Comparison of ENCODE assay signal across 23 cellular contexts in the genomic region with DNA sequence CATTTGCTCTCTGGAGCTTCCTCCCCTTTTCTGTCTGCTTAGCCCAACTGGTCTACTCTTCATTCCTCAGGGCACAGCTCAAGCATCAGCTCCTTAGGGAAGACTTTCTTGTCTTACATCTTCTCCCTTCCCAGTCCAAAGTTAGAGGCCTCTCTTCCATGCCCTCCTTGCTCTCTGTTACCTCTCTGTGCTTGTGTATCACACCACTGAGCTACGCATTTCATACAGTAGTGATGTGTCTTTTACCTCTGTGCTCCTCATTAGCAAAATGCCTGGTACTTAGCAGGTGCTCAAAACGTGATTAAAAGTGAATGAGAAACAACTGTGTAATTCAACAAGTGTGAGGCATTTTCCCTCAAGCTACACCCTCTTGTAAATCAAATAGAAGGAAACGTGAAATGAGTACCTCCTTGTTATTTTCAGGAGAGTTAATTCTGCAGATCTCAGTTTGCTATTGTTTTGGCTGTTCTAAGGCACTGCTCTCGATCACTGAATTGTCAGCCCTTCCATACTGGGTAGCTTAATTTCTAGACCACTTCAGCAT. TPM values are rescaled to one million over a fixed set of nuclear protein-coding genes. Genes with fewer than 3 reads are reported as not detected.
DNase-seq lines count a peak whose midpoint lies in the region; ATAC-seq and TF ChIP-seq lines count a peak whose summit lies in the region.
"Had no signal": no experiment of that assay in that cellular context is flagged by ENCODE, and none has a peak within 500 bp of the region (broad histone marks: within the 10 kb centered on the region; RNA-seq: fewer than 3 reads in every experiment).

No MANE protein-coding gene starts in this region.

- peaks cover 12% of the 10 kb centered on the region for H3K4me1 Mint-ChIP-seq in activated naive CD4-positive, alpha-beta T cell treated with anti-CD3 and anti-CD28 coated beads, Interleukin-2, amount 50 U/mL, for 24 hours
- H3K4me1 Mint-ChIP-seq in WTC11, result peaks cover 9% of the 10 kb centered on the region
- H3K4me1 Mint-ChIP-seq in stimulated activated naive B cell treated with anti-CD40 and anti-IgM and Interleukin-4, amounts not matched to agents 10 μg/mL and 1 μg/mL and 100 μg/mL, for 72 hours, result peaks cover 2 to 6% of the 10 kb centered on the region in 2 donors

- H3K4me1 ChIP-seq in colonic mucosa (no peaks in the 10 kb centered on the region), heart right ventricle (peaks cover 0 to 16% (median 0%) of the 10 kb centered on the region in 9 donors)
- H3K4me1 ChIP-seq: BLaER1, Peyer's patch had no signal

- H3K36me3 Mint-ChIP-seq in activated naive CD4-positive, alpha-beta T cell treated with anti-CD3 and anti-CD28 coated beads, Interleukin-2, amount 50 U/mL, for 24 hours, result peaks cover 12% of the 10 kb centered on the region
- peaks cover 21% of the 10 kb centered on the region for H3K36me3 Mint-ChIP-seq in WTC11
- H3K36me3 Mint-ChIP-seq in stimulated activated naive B cell treated with anti-CD40 and anti-IgM and Interleukin-4, amounts not matched to agents 10 μg/mL and 1 μg/mL and 100 μg/mL, for 72 hours, result peaks cover 21 to 46% of the 10 kb centered on the region in 2 donors

- no peak overlapping the region for H3K4me3 Mint-ChIP-seq in activated naive CD4-positive, alpha-beta T cell treated with anti-CD3 and anti-CD28 coated beads, Interleukin-2, amount 50 U/mL, for 24 hours
- H3K4me3 Mint-ChIP-seq in WTC11, result no peak overlapping the region
- no peak overlapping the region for H3K4me3 Mint-ChIP-seq in stimulated activated naive B cell treated with anti-CD40 and anti-IgM and Interleukin-4, amounts not matched to agents 10 μg/mL and 1 μg/mL and 100 μg/mL, for 72 hours

- no peak overlapping the region for H3K4me3 ChIP-seq in colonic mucosa
- H3K4me3 ChIP-seq in heart right ventricle, result no peak overlapping the region
- H3K4me3 ChIP-seq: BLaER1, cardiac muscle cell, dorsolateral prefrontal cortex, Peyer's patch, skin epidermis had no signal

- H3K9me3 ChIP-seq in colonic mucosa (no peaks in the 10 kb centered on the region), heart right ventricle (no peaks in the 10 kb centered on the region)
- H3K9me3 ChIP-seq: BLaER1, Peyer's patch had no signal

- TF ChIP-seq CTCF in WTC11 (IDR thresholded peaks at IDR 0.05) (no peak), colonic mucosa (IDR thresholded peaks at IDR 0.05) (no peak), heart right ventricle (IDR thresholded peaks at IDR 0.05) (no peak)

- H3K9ac ChIP-seq in colonic mucosa (ENCODE audit: low read depth in 2 of 2, low read length in 2 of 2), result no peak overlapping the region
- H3K9ac ChIP-seq: BLaER1 had no signal

- H3K27me3 ChIP-seq in colonic mucosa (no peaks in the 10 kb centered on the region), heart right ventricle (no peaks in the 10 kb centered on the region)
- H3K27me3 ChIP-seq: BLaER1, cardiac muscle cell, dorsolateral prefrontal cortex, Peyer's patch had no signal

- CTCF ChIA-PET in WTC11 (lab: Charles Lee), result interaction anchor here (0.8 to 1.5 kb wide), 3 partner anchors 17 to 374 kb away, joined by 3 to 4 read pairs (median 3); partner anchors contain the start of gene LIX1

- H3K27ac ChIP-seq in colonic mucosa (no peak overlapping the region), heart right ventricle (no peak overlapping the region)
- H3K27ac ChIP-seq: BLaER1, cardiac muscle cell, Peyer's patch, skin epidermis had no signal

- peak overlapping the region; percentile 48 for H3K27ac Mint-ChIP-seq in activated naive CD4-positive, alpha-beta T cell treated with anti-CD3 and anti-CD28 coated beads, Interleukin-2, amount 50 U/mL, for 24 hours
- H3K27ac Mint-ChIP-seq in WTC11, result peak overlapping the region; percentile 7; the same call in 1 of the 2 replicates
- H3K27ac Mint-ChIP-seq in stimulated activated naive B cell treated with anti-CD40 and anti-IgM and Interleukin-4, amounts not matched to agents 10 μg/mL and 1 μg/mL and 100 μg/mL, for 72 hours, result peak overlapping the region; percentile 4

- intact Hi-C loops in colonic mucosa (cut with DNase I) (no loop called here), heart right ventricle (cut with DNase I) (loop anchor here in 2 of 10 donors (10.0 kb wide), 1 partner anchor 246 kb away; no protein-coding TSS in a partner anchor)

- H3K27me3 Mint-ChIP-seq in activated naive CD4-positive, alpha-beta T cell treated with anti-CD3 and anti-CD28 coated beads, Interleukin-2, amount 50 U/mL, for 24 hours, result no peaks in the 10 kb centered on the region
- H3K27me3 Mint-ChIP-seq in WTC11 (ENCODE audit: low read depth), result no peaks in the 10 kb centered on the region
- H3K27me3 Mint-ChIP-seq in stimulated activated naive B cell treated with anti-CD40 and anti-IgM and Interleukin-4, amounts not matched to agents 10 μg/mL and 1 μg/mL and 100 μg/mL, for 72 hours, result no peaks in the 10 kb centered on the region

- POLR2A ChIA-PET in WTC11 (lab: Charles Lee), result no interaction called here

- WGBS in heart right ventricle, 2 donors, result 73% methylated on average over 4 of the region's 4 CpGs

- peaks cover 54% of the 10 kb centered on the region for H3K36me3 ChIP-seq in colonic mucosa
- H3K36me3 ChIP-seq in heart right ventricle, result peaks cover 0 to 100% (median 80%) of the 10 kb centered on the region in 9 donors

- no peak for DNase-seq in activated naive CD4-positive, alpha-beta T cell treated with anti-CD3 and anti-CD28 coated beads, Interleukin-2, amount 50 U/mL, for 16 hours
- DNase-seq in WTC11 (ENCODE audit: low spot score) (no peak), colonic mucosa (no peak), heart right ventricle (no peak)
- DNase-seq in stimulated activated naive B cell treated with anti-CD40 and anti-IgM and Interleukin-4, amounts not matched to agents 10 μg/mL and 1 μg/mL and 100 μg/mL, for 72 hours, result no peak
- no peak for DNase-seq in central memory CD4-positive, alpha-beta T cell
- DNase-seq: activated CD4-positive, alpha-beta T cell treated with anti-CD3 and anti-CD28 coated beads, Interleukin-2, amount 50 U/mL, for 1 hour; activated CD8-positive, alpha-beta memory T cell treated with anti-CD3 and anti-CD28 coated beads, Interleukin-2, amount 50 U/mL, for 48 hours; dorsolateral prefrontal cortex; EL; head of caudate nucleus; Kasumi-1; mammary epithelial cell; NCI-H1694 treated with DMSO at 0.1 percent for 48 hours; NCI-H2171 treated with DMSO at 0.1 percent for 48 hours; NCI-H524 treated with DMSO at 0.1 percent for 48 hours; Peyer's patch had no signal

- H3K9me3 Mint-ChIP-seq in activated naive CD4-positive, alpha-beta T cell treated with anti-CD3 and anti-CD28 coated beads, Interleukin-2, amount 50 U/mL, for 24 hours, result no peaks in the 10 kb centered on the region
- no peaks in the 10 kb centered on the region for H3K9me3 Mint-ChIP-seq in WTC11
- no peaks in the 10 kb centered on the region for H3K9me3 Mint-ChIP-seq in stimulated activated naive B cell treated with anti-CD40 and anti-IgM and Interleukin-4, amounts not matched to agents 10 μg/mL and 1 μg/mL and 100 μg/mL, for 72 hours

- ATAC-seq in WTC11, result peak; percentile 76
- peak; percentile 8 for ATAC-seq in esophagus mucosa
- ATAC-seq in stimulated activated naive B cell treated with anti-CD40 and anti-IgM and Interleukin-4, amounts not matched to agents 10 μg/mL and 1 μg/mL and 100 μg/mL, for 72 hours (replicated peaks), result no peak
- no peak for ATAC-seq in heart right ventricle
- ATAC-seq: HCT116 had no signal

TF ChIP-seq in WTC11, 78 proteins besides CTCF, POLR2A, EP300 and RAD21:
- TF ChIP-seq, protein P1, sequence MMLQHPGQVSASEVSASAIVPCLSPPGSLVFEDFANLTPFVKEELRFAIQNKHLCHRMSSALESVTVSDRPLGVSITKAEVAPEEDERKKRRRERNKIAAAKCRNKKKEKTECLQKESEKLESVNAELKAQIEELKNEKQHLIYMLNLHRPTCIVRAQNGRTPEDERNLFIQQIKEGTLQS (CRISPR knock-in tag; conservative IDR thresholded peaks at IDR 0.05), result no peak
- no peak for TF ChIP-seq EMX1 (CRISPR knock-in tag; IDR thresholded peaks at IDR 0.05)
- TF ChIP-seq CBFB (CRISPR knock-in tag; IDR thresholded peaks at IDR 0.05; ENCODE audit: low read depth), result no peak
- no peak for TF ChIP-seq NR3C1 (CRISPR knock-in tag; conservative IDR thresholded peaks at IDR 0.05; ENCODE audit: low read depth)
- no peak for TF ChIP-seq PRRX2 (CRISPR knock-in tag; IDR thresholded peaks at IDR 0.05)
- TF ChIP-seq OVOL2 (CRISPR knock-in tag; IDR thresholded peaks at IDR 0.05; ENCODE audit: borderline replicate concordance), result no peak
- no peak for TF ChIP-seq ZNF423 (CRISPR knock-in tag; IDR thresholded peaks at IDR 0.05)
- no peak for TF ChIP-seq ZNF219 (CRISPR knock-in tag; IDR thresholded peaks at IDR 0.05; ENCODE audit: borderline replicate concordance)
- no peak for TF ChIP-seq SMAD3 (CRISPR knock-in tag; IDR thresholded peaks at IDR 0.05; ENCODE audit: borderline replicate concordance)
TF ChIP-seq in WTC11: peak in this region for 0.

RNA-seq across cellular contexts. Expression of gene ERAP1, which starts 39.0 kb away (rescaled TPM):
- total RNA-seq in WTC11 (2021) (10.6 to 13.9 TPM (median 11.7 TPM) in 3 replicates), esophagus mucosa (20.7 TPM), colonic mucosa (10 to 100 TPM; 48.9 to 97.6 TPM), heart right ventricle (100 to 1,000 TPM in 1 of 10 donors, 10 to 100 TPM in 9; 26.6 to 106 (median 43.6) TPM)
- polyA plus RNA-seq in heart right ventricle, result 1 to 10 TPM; 4.4 to 8.1 TPM

Comparison
In these comparisons a context has a peak if more than half of its experiments do, and no peak if none do; other contexts are left out.
1. ATAC-seq: peak in WTC11 (single experiment) and esophagus mucosa (single experiment); none in stimulated activated naive B cell treated with anti-CD40 and anti-IgM and Interleukin-4, amounts not matched to agents 10 μg/mL and 1 μg/mL and 100 μg/mL, for 72 hours (0 of 2) and heart right ventricle (0 of 8).
2. Peak in every context shown above with its lines, with median percentiles within 50 percentile points of each other: H3K27ac Mint-ChIP-seq.